In the genomic region with DNA sequence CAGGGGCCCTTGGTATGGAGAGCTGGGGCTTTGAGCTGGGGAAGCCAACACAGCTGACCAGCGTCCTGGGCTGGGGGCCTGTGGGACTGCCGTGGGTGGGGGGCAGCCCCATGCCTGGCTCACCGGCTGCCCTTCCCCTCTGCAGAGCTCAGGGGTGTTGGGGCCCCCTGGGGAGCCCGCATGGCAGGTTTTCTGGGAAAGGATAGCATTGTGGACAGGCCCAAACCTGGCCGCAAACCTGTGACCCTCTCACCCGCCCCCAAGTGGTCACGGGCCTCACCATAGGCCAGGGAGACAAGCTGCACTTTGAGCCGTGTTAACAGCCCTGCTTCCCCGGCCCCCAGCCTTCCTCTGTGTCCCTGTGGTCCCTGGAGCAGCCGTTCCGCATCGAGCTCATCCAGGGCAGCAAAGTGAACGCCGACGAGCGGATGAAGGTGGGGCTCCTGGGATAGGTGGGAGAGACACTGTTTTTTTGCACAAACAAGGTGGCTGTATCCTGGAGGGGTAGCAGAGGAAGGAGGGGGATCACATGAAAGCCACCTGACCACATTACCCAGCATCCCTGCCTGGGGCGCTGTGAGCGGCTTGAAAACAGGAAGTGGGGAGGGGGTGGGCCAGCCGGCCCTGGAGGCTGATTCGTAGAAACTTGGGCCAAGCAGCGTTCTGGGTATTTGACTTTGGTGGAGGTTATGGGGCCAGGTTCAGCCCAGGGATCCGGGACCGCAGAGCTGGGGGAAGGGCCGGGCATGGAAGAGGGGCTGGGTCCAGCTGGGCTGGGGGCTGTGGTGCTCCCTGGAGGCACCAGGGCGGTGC, we compare ENCODE assay signal across 8 cellular contexts.
DNase-seq lines count a peak whose midpoint lies in the region; ATAC-seq and TF ChIP-seq lines count a peak whose summit lies in the region.

No MANE protein-coding gene starts in this region.

- CTCF ChIA-PET in activated naive CD4-positive, alpha-beta T cell treated with anti-CD3 and anti-CD28 coated beads for 36 hours (lab: Charles Lee): interaction anchor here (0.7 to 14.9 kb wide), 7 partner anchors 9 to 149 kb away, joined by 3 to 134 read pairs (median 3); no protein-coding TSS in a partner anchor

- no peak overlapping the region for H3K9ac ChIP-seq in smooth muscle cell (ENCODE audit: low read depth)

- no peaks in the 10 kb centered on the region for H4K20me1 ChIP-seq in smooth muscle cell (ENCODE audit: low read depth)

- H3K4me3 ChIP-seq in H7 (ENCODE audit: insufficient read depth, low read depth, low read length) (no peak overlapping the region), SJCRH30 (peak overlapping the region; percentile 44), smooth muscle cell (no peak overlapping the region)

- intact Hi-C loops in activated naive CD4-positive, alpha-beta T cell treated with anti-CD3 and anti-CD28 coated beads for 36 hours (cut with micrococcal nuclease): loop anchor here (1.0 kb wide), 3 partner anchors 11 to 90 kb away; no protein-coding TSS in a partner anchor
- intact Hi-C loops in left colon (cut with DNase I, micrococcal nuclease): no loop called here

- no peaks in the 10 kb centered on the region for H3K9me3 Mint-ChIP-seq in activated naive CD4-positive, alpha-beta T cell treated with anti-CD3 and anti-CD28 coated beads for 36 hours

- H3K4me3 Mint-ChIP-seq in activated naive CD4-positive, alpha-beta T cell treated with anti-CD3 and anti-CD28 coated beads for 36 hours: peak overlapping the region; percentile 90

- peaks cover 70% of the 10 kb centered on the region for H3K4me1 Mint-ChIP-seq in activated naive CD4-positive, alpha-beta T cell treated with anti-CD3 and anti-CD28 coated beads for 36 hours (ENCODE audit: low read depth)

- H3K36me3 ChIP-seq in H7 (replicated peaks; ENCODE audit: control insufficient read depth, insufficient read depth, low read length) (no peaks in the 10 kb centered on the region; the same call in none of the 2 replicates), SJCRH30 (no peaks in the 10 kb centered on the region), smooth muscle cell (ENCODE audit: low read depth) (no peaks in the 10 kb centered on the region)

- ATAC-seq in left colon (peak; percentile 56), GM19463 (IDR thresholded peaks at IDR 0.05; ENCODE audit: unreplicated experiment) (no peak)

- H3K4me2 ChIP-seq in smooth muscle cell: no peak overlapping the region

- H3K27ac Mint-ChIP-seq in activated naive CD4-positive, alpha-beta T cell treated with anti-CD3 and anti-CD28 coated beads for 36 hours: peak overlapping the region; percentile 90

- H3K27me3 Mint-ChIP-seq in activated naive CD4-positive, alpha-beta T cell treated with anti-CD3 and anti-CD28 coated beads for 36 hours (ENCODE audit: low read depth): no peaks in the 10 kb centered on the region

- H3K4me1 ChIP-seq in SJCRH30: peaks cover 3% of the 10 kb centered on the region; the same call in 1 of the 2 replicates
- H3K4me1 ChIP-seq in smooth muscle cell (ENCODE audit: low read depth): no peaks in the 10 kb centered on the region

- no peaks in the 10 kb centered on the region for H3K79me2 ChIP-seq in smooth muscle cell (ENCODE audit: low read depth)

- peaks cover 43% of the 10 kb centered on the region for H3K36me3 Mint-ChIP-seq in activated naive CD4-positive, alpha-beta T cell treated with anti-CD3 and anti-CD28 coated beads for 36 hours (ENCODE audit: low read depth)

- H3K27me3 ChIP-seq in H7 (ENCODE audit: control insufficient read depth, insufficient read depth, low read length): no peaks in the 10 kb centered on the region
- H3K27me3 ChIP-seq in SJCRH30: no peaks in the 10 kb centered on the region
- no peaks in the 10 kb centered on the region for H3K27me3 ChIP-seq in smooth muscle cell (ENCODE audit: low read depth)

- DNase-seq in D341Med (ENCODE audit: low spot score) (peak; percentile 17), H7 (peak; percentile 80), SJCRH30 (peak; percentile 65 to 69), left colon (peak; percentile 75 to 79), smooth muscle cell (lab: John Stamatoyannopoulos, UW; ENCODE audit: unreplicated experiment) (no peak)
- peak; percentile 95 for DNase-seq in activated naive CD4-positive, alpha-beta T cell treated with anti-CD3 and anti-CD28 coated beads for 36 hours
- peak; percentile 60 to 78 (median 69) for DNase-seq in stimulated activated CD4-positive, alpha-beta T cell treated with anti-CD3 and anti-CD28 coated beads, TNF-alpha, amount 100 ng/mL, for 1 hour (ENCODE audit: low read depth in 3 of 3, low spot score in 1 of 3)

- WGBS in smooth muscle cell (ENCODE audit: low lambda C conversion rate): 77% methylated on average over 25 of the region's 25 CpGs

- H3K9me3 ChIP-seq in SJCRH30 (replicated peaks): no peaks in the 10 kb centered on the region
- H3K9me3 ChIP-seq in smooth muscle cell (replicated peaks; ENCODE audit: low read depth): no peaks in the 10 kb centered on the region

- no peak for TF ChIP-seq CTCF in smooth muscle cell (IDR thresholded peaks at IDR 0.05; ENCODE audit: borderline replicate concordance, insufficient read depth, poor library complexity, severe bottlenecking)

- no peaks in the 10 kb centered on the region for H3F3A ChIP-seq in smooth muscle cell (ENCODE audit: low read depth)

- no peak overlapping the region for H2AFZ ChIP-seq in smooth muscle cell (ENCODE audit: low read depth)

- H3K27ac ChIP-seq in SJCRH30: peak overlapping the region; percentile 23
- no peak overlapping the region for H3K27ac ChIP-seq in smooth muscle cell (ENCODE audit: low read depth)
